In genomic region chr17:81722184-81723120, GRCh38 we compare ENCODE assay signal across 1 cellular context.
TF ChIP-seq lines count a peak whose summit lies in the region.

No MANE protein-coding gene starts in this region.

TF ChIP-seq in A549, 52 proteins besides CTCF, POLR2A, EP300 and RAD21:
- TF ChIP-seq ELK1 (IDR thresholded peaks at IDR 0.05; ENCODE audit: low read depth, low read length) (no peak), EHMT2 (IDR thresholded peaks at IDR 0.05; ENCODE audit: low read depth) (no peak), MAX (IDR thresholded peaks at IDR 0.05) (0 out of 2 replicates have a peak, but pooled peaks have one; percentile 5), MAFK (IDR thresholded peaks at IDR 0.05; ENCODE audit: partially characterized antibody) (peak; percentile 100), ZFP36 (IDR thresholded peaks at IDR 0.05; ENCODE audit: borderline replicate concordance, partially characterized antibody) (no peak), E2F6 (IDR thresholded peaks at IDR 0.05; ENCODE audit: borderline replicate concordance, low read depth) (no peak), TP53 (CRISPR knock-in tag; IDR thresholded peaks at IDR 0.05) (no peak), NFE2L2 (conservative IDR thresholded peaks at IDR 0.05; ENCODE audit: low read length) (0 out of 2 replicates have a peak, but pooled peaks have one; percentile 17)
